Comparison of ENCODE assay signal across 1 cellular context in genomic region chr14:68977741-68978549, GRCh38.
TF ChIP-seq lines count a peak whose summit lies in the region.

No MANE protein-coding gene starts in this region.

TF ChIP-seq in HepG2, 621 proteins besides CTCF, POLR2A, EP300 and RAD21 (continued from another document and continues in another):
- TF ChIP-seq ZHX2 (IDR thresholded peaks at IDR 0.05; ENCODE audit: low read depth) (no peak), ZHX2 (CRISPR knock-in tag; IDR thresholded peaks at IDR 0.05; ENCODE audit: borderline replicate concordance) (no peak), ZMYM4 (CRISPR knock-in tag; IDR thresholded peaks at IDR 0.05) (no peak; the same call in 1 of the 2 replicates), ZNF761 (CRISPR knock-in tag; conservative IDR thresholded peaks at IDR 0.05) (no peak), ZNF598 (CRISPR knock-in tag; IDR thresholded peaks at IDR 0.05; ENCODE audit: borderline replicate concordance) (no peak; the same call in 1 of the 2 replicates), CERS6 (CRISPR knock-in tag; IDR thresholded peaks at IDR 0.05) (no peak), NCOA2 (CRISPR knock-in tag; IDR thresholded peaks at IDR 0.05) (no peak; the same call in 1 of the 2 replicates), KLF15 (CRISPR knock-in tag; IDR thresholded peaks at IDR 0.05; ENCODE audit: borderline replicate concordance) (no peak), MED8 (CRISPR knock-in tag; IDR thresholded peaks at IDR 0.05; ENCODE audit: insufficient replicate concordance) (peak; percentile 54), POLR2AphosphoS2 (IDR thresholded peaks at IDR 0.05; ENCODE audit: low read depth, low read length) (no peak), PHF21A (CRISPR knock-in tag; IDR thresholded peaks at IDR 0.05) (no peak), SMAD1 (CRISPR knock-in tag; IDR thresholded peaks at IDR 0.05; ENCODE audit: borderline replicate concordance, low read depth) (no peak), TOPORS (CRISPR knock-in tag; IDR thresholded peaks at IDR 0.05) (no peak), HDAC6 (IDR thresholded peaks at IDR 0.05; ENCODE audit: low read depth, low read length) (no peak), SCMH1 (CRISPR knock-in tag; IDR thresholded peaks at IDR 0.05; ENCODE audit: borderline replicate concordance) (no peak), TMF1 (CRISPR knock-in tag; IDR thresholded peaks at IDR 0.05; ENCODE audit: low read depth) (no peak), NRL (CRISPR knock-in tag; IDR thresholded peaks at IDR 0.05; ENCODE audit: borderline replicate concordance) (0 out of 2 replicates have a peak, but pooled peaks have one; percentile 20), KAT2B (IDR thresholded peaks at IDR 0.05; ENCODE audit: borderline replicate concordance, low read depth, low read length) (no peak), ZNF614 (CRISPR knock-in tag; IDR thresholded peaks at IDR 0.05; ENCODE audit: borderline replicate concordance) (no peak), BCL6 (CRISPR knock-in tag; IDR thresholded peaks at IDR 0.05) (no peak; the same call in 1 of the 2 replicates), REXO4 (CRISPR knock-in tag; IDR thresholded peaks at IDR 0.05; ENCODE audit: borderline replicate concordance) (no peak), PRMT3 (CRISPR knock-in tag; IDR thresholded peaks at IDR 0.05; ENCODE audit: borderline replicate concordance, low read depth) (no peak), JDP2 (CRISPR knock-in tag; IDR thresholded peaks at IDR 0.05; ENCODE audit: borderline replicate concordance) (no peak), ZNF768 (CRISPR knock-in tag; IDR thresholded peaks at IDR 0.05) (no peak), ZNF205 (CRISPR knock-in tag; IDR thresholded peaks at IDR 0.05) (no peak), ZNF713 (CRISPR knock-in tag; IDR thresholded peaks at IDR 0.05) (no peak), ZNF280D (CRISPR knock-in tag; IDR thresholded peaks at IDR 0.05) (no peak), HDAC1 (CRISPR knock-in tag; IDR thresholded peaks at IDR 0.05) (peak; percentile 63), BHLHE40 (IDR thresholded peaks at IDR 0.05; ENCODE audit: low read length) (no peak), RBFOX2 (IDR thresholded peaks at IDR 0.05; ENCODE audit: low read depth, low read length) (peak; percentile 91), AHR (CRISPR knock-in tag; IDR thresholded peaks at IDR 0.05) (no peak), ZSCAN31 (CRISPR knock-in tag; IDR thresholded peaks at IDR 0.05; ENCODE audit: low read depth) (peak; percentile 73), POLR2G (IDR thresholded peaks at IDR 0.05; ENCODE audit: low read depth, low read length) (peak; percentile 61), ZNF280B (CRISPR knock-in tag; IDR thresholded peaks at IDR 0.05; ENCODE audit: borderline replicate concordance) (no peak; the same call in 1 of the 2 replicates), ZBTB25 (CRISPR knock-in tag; IDR thresholded peaks at IDR 0.05) (no peak), MXD3 (CRISPR knock-in tag; IDR thresholded peaks at IDR 0.05) (peak; percentile 40; the same call in 1 of the 2 replicates), ZNF446 (CRISPR knock-in tag; IDR thresholded peaks at IDR 0.05) (no peak), SYNCRIP (IDR thresholded peaks at IDR 0.05; ENCODE audit: insufficient read depth, low read depth, low read length) (no peak), ADNP (CRISPR knock-in tag; IDR thresholded peaks at IDR 0.05) (no peak), JUND (CRISPR knock-in tag; IDR thresholded peaks at IDR 0.05) (no peak), ZNF484 (CRISPR knock-in tag; IDR thresholded peaks at IDR 0.05; ENCODE audit: borderline replicate concordance, low read depth) (no peak), ATF5 (CRISPR knock-in tag; IDR thresholded peaks at IDR 0.05; ENCODE audit: low read depth) (no peak), KLF13 (CRISPR knock-in tag; IDR thresholded peaks at IDR 0.05) (no peak), ZNF547 (CRISPR knock-in tag; IDR thresholded peaks at IDR 0.05) (no peak), RXRB (CRISPR knock-in tag; IDR thresholded peaks at IDR 0.05; ENCODE audit: borderline replicate concordance) (0 out of 2 replicates have a peak, but pooled peaks have one; percentile 15), ZNF326 (CRISPR knock-in tag; IDR thresholded peaks at IDR 0.05; ENCODE audit: borderline replicate concordance) (no peak), ZNF512B (CRISPR knock-in tag; IDR thresholded peaks at IDR 0.05; ENCODE audit: borderline replicate concordance) (no peak), ZNF296 (CRISPR knock-in tag; conservative IDR thresholded peaks at IDR 0.05) (no peak), SMYD3 (CRISPR knock-in tag; IDR thresholded peaks at IDR 0.05) (peak; percentile 78; the same call in 1 of the 2 replicates)
